9 cellular contexts compared by ENCODE assay signal in the genomic region with DNA sequence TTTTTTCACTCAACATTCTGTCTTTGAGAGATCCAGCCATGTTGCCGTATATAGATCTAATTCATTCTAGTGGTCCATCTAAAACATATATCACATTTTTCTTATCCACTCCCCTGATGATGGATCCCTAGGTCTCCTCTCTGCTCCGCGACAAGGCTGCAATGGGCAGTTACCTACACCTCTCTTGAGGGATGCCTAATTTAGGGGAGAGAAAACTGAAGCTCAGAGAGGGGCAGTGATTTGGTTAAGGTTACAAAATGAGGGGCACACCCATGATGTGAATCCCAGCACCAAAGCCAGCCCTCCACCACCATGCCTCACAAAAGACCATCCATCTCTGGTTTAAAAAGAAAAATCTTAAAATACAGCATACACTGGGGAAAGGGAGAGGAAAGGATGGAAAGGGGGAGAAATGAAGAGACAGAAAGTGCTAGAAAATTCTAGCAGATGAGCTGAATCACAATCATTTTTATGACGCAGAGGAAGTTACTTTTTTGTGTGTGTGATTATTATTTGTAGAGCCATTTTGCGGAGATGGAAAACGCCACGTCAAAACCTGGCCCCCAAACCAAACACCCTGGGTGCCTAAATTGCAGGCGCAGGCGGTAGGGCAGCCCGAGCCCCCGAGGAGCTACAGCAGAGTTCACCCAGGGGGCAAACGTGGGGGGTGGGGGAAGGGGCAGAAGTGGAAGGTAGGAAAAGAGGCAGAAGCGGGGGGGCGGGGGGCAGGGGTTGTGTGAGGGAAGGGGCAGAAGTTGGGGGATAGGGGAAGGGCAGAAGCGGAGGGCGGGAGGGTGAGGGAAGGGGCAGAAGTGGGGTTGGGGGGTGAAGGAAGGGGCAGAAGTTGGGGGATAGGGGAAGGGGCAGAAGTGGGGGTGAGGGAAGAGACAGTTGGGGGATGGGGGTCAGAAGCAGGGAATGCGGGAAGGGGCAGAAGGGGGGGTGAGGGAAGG. TPM values are rescaled to one million over a fixed set of nuclear protein-coding genes. Genes with fewer than 3 reads are reported as not detected.
DNase-seq lines count a peak whose midpoint lies in the region; ATAC-seq, FAIRE-seq and TF ChIP-seq lines count a peak whose summit lies in the region.
"Had no signal": no experiment of that assay in that cellular context is flagged by ENCODE, and none has a peak within 500 bp of the region (broad histone marks: within the 10 kb centered on the region; RNA-seq: fewer than 3 reads in every experiment).

No MANE protein-coding gene starts in this region.

- no peaks in the 10 kb centered on the region for H3K27me3 Mint-ChIP-seq in mesothelial cell of epicardium (ENCODE audit: low read depth)

- peak; percentile 20 for DNase-seq in stimulated activated CD4-positive, alpha-beta T cell treated with anti-CD3 and anti-CD28 coated beads, Interleukin-4, amount 100 ng/mL, for 1 hour
- DNase-seq in stimulated activated CD4-positive, alpha-beta T cell treated with anti-CD3 and anti-CD28 coated beads, Interleukin-2, amount 100 ng/mL, for 48 hours, result no peak
- DNase-seq in GM12878 (ENCODE audit: low read depth, low spot score) (no peak), mesothelial cell of epicardium (ENCODE audit: low spot score in 2 of 2, unreplicated experiment in 2 of 2) (no peak), SHP77 (lab: John Stamatoyannopoulos, UW) (no peak), DMS 273 treated with DMSO at 0.1 percent for 48 hours (lab: John Stamatoyannopoulos, UW) (no peak), Ammon's horn (ENCODE audit: low spot score) (no peak)

- H3K27ac Mint-ChIP-seq in mesothelial cell of epicardium, result peak overlapping the region; percentile 97

- RAD21 ChIA-PET in GM12878 (lab: Charles Lee; ENCODE audit: unreplicated experiment), result no interaction called here

- POLR2A ChIA-PET in GM12878 (lab: Charles Lee), result no interaction called here

- no peak overlapping the region for H3K4me2 ChIP-seq in GM12878 (ENCODE audit: control insufficient read depth, insufficient read depth)

- H3K4me3 ChIP-seq in GM12878, result no peak overlapping the region

- H3K4me3 Mint-ChIP-seq in mesothelial cell of epicardium, result peak overlapping the region; percentile 67

- no peaks in the 10 kb centered on the region for H4K20me1 ChIP-seq in GM12878 (ENCODE audit: control insufficient read depth, insufficient read depth)

- BruUV-seq in GM12878 (replicated peaks; lab: Mats Ljungman, UMichigan), result no TSS peak

- FAIRE-seq in GM12878 (lab: Jason Lieb, UNC), result no peak

- SMC1A ChIA-PET in GM12878 (lab: Charles Lee; ENCODE audit: uncharacterized antibody, unreplicated experiment), result no interaction called here

- H3K9me3 ChIP-seq in GM12878 (replicated peaks; ENCODE audit: control insufficient read depth, insufficient read depth, low read length), result no peaks in the 10 kb centered on the region

- no peak for TF ChIP-seq POLR2A in GM12878 (IDR thresholded peaks at IDR 0.05; ENCODE audit: low read depth, low read length)

- H3K36me3 Mint-ChIP-seq in mesothelial cell of epicardium, result peaks cover 16% of the 10 kb centered on the region

- no peaks in the 10 kb centered on the region for H3K27me3 ChIP-seq in GM12878 (replicated peaks in 1 of 2; ENCODE audit: control insufficient read depth in 2 of 2, insufficient read depth in 2 of 2, low read length in 1 of 2)

- no peak for TF ChIP-seq EP300 in GM12878 (IDR thresholded peaks at IDR 0.05; ENCODE audit: borderline replicate concordance in 1 of 2, control insufficient read depth in 1 of 2, low read depth in 2 of 2, low read length in 2 of 2)

- CTCF ChIA-PET in GM12878 (lab: Yijun Ruan, JAX), result interaction anchor here (0.9 kb wide), 1 partner anchor 7 kb away, joined by 3 read pairs; no protein-coding TSS in a partner anchor

- H3K79me2 ChIP-seq in GM12878 (ENCODE audit: control insufficient read depth, insufficient read depth, low read length), result peaks cover 6% of the 10 kb centered on the region

- TF ChIP-seq CTCF in GM12878 (IDR thresholded peaks at IDR 0.05 in 2 of 3, conservative IDR thresholded peaks at IDR 0.05 in 1 of 3; ENCODE audit: control insufficient read depth in 2 of 3, extremely low read depth in 1 of 3, insufficient read depth in 1 of 3, low read depth in 3 of 3, low read length in 3 of 3), result no peak
- no peak for TF ChIP-seq CTCF in mesothelial cell of epicardium (IDR thresholded peaks at IDR 0.05; ENCODE audit: unreplicated experiment)

- in situ Hi-C loops in GM12878 (cut with MboI), result no loop called here

- no peak for TF ChIP-seq RAD21 in GM12878 (IDR thresholded peaks at IDR 0.05; ENCODE audit: insufficient read depth, low read depth, low read length)

- H3K9ac ChIP-seq in GM12878 (ENCODE audit: control insufficient read depth, insufficient read depth, low read length), result no peak overlapping the region

- intact Hi-C loops in GM12878 (cut with micrococcal nuclease; ENCODE audit: unreplicated experiment), result no loop called here

- peaks cover 0 to 3% of the 10 kb centered on the region in 2 experiments; a peak in 1 of 4 replicates for H3K36me3 ChIP-seq in GM12878 (ENCODE audit: control insufficient read depth in 2 of 2, insufficient read depth in 2 of 2, low read length in 1 of 2)

- peaks cover 22% of the 10 kb centered on the region for H3K9me3 Mint-ChIP-seq in mesothelial cell of epicardium

- no peak overlapping the region for H2AFZ ChIP-seq in GM12878 (ENCODE audit: control insufficient read depth, low read depth, low read length)

- ATAC-seq in GM12878 (no peak), HG03039 (IDR thresholded peaks at IDR 0.05; ENCODE audit: unreplicated experiment) (no peak)

- WGBS in GM12878 (ENCODE audit: insufficient coverage, insufficient replicate concordance, low lambda C conversion rate, missing lambda C conversion rate), result 45% methylated on average over 12 of the region's 17 CpGs

- no peak overlapping the region for H3K27ac ChIP-seq in GM12878 (ENCODE audit: control insufficient read depth, insufficient read depth)

- H3K4me1 ChIP-seq in GM12878 (ENCODE audit: control insufficient read depth, insufficient read depth, low read length), result no peaks in the 10 kb centered on the region

- peaks cover 37% of the 10 kb centered on the region for H3K4me1 Mint-ChIP-seq in mesothelial cell of epicardium

TF ChIP-seq in GM12878, 131 proteins besides CTCF, POLR2A, EP300 and RAD21 (continues in another document):
- TF ChIP-seq PAX5 (IDR thresholded peaks at IDR 0.05; ENCODE audit: borderline replicate concordance, low read depth, low read length) (no peak), MXI1 (IDR thresholded peaks at IDR 0.05; ENCODE audit: low read depth, low read length) (no peak)

RNA-seq across cellular contexts. Expression of a gene that starts 1.3 kb away (rescaled TPM):
- total RNA-seq in GM12878 (2013; cell fraction: nucleolus; rRNA removed), result 13.7 and 15.4 TPM in 2 replicates
- 12.8 and 13.4 TPM in 2 replicates for total RNA-seq in GM12878 (2014; rRNA removed)
- total RNA-seq in GM12878 (2014; rRNA removed; fragmentation: Illumina TruSeq; extraction: Trizol), result 12.3 and 12.9 TPM in 2 replicates
- 16.0 and 16.1 TPM in 2 replicates for total RNA-seq in GM12878 (2021)
- 27.1 TPM for polyA plus RNA-seq in GM12878 (2011; ENCODE audit: low read depth)
- 19.9 and 20.1 TPM in 2 replicates for polyA plus RNA-seq in GM12878 (2011; rRNA removed)
- polyA plus RNA-seq in GM12878 (2011; cell fraction: cytosol; rRNA removed), result 10.1 and 11.6 TPM in 2 replicates
- 53.1 and 62.8 TPM in 2 replicates for polyA plus RNA-seq in GM12878 (2011; cell fraction: nucleus; rRNA removed)
- 28.0 and 49.3 TPM in 2 replicates for polyA plus RNA-seq in GM12878 (2012)
- 24.6 and 29.5 TPM in 2 replicates for polyA plus RNA-seq in GM12878 (2014; fragmentation: Illumina TruSeq; extraction: Trizol)
- 1 to 10 TPM in 1 of 2 experiments, under 1 TPM in 1; 0.53 to 1.8 TPM for polyA plus RNA-seq in GM12878 (2014; fragmentation: Nextera tagmentation; extraction: Ambion mirVana)
- polyA plus RNA-seq in GM12878 (2014; rRNA removed), result 19.7 and 20.0 TPM in 2 replicates
- 10 to 100 TPM; 13.3 to 15.6 TPM for polyA plus RNA-seq in GM12878 (2016; fragmentation: Nextera tagmentation; extraction: Ambion mirVana)
- 4.1 and 11.3 TPM in 2 replicates for polyA minus RNA-seq in GM12878 (2011; rRNA and poly(A)+ RNA removed)
- polyA minus RNA-seq in GM12878 (2011; cell fraction: cytosol; rRNA and poly(A)+ RNA removed), result 4.5 and 4.9 TPM in 2 replicates
- 5.0 and 6.8 TPM in 2 replicates for polyA minus RNA-seq in GM12878 (2011; cell fraction: nucleus; rRNA and poly(A)+ RNA removed)
- total RNA-seq in mesothelial cell of epicardium, result 99.0 to 103 TPM (median 102 TPM) in 3 replicates

RNA-seq across cellular contexts. Expression of a gene that starts 13.0 kb away (rescaled TPM):
- 121 TPM in 2 replicates for total RNA-seq in GM12878 (2013; cell fraction: nucleolus; rRNA removed)
- 7.0 and 8.6 TPM in 2 replicates for total RNA-seq in GM12878 (2014; rRNA removed)
- 8.5 and 9.8 TPM in 2 replicates for total RNA-seq in GM12878 (2014; rRNA removed; fragmentation: Illumina TruSeq; extraction: Trizol)
- 5.3 and 6.0 TPM in 2 replicates for total RNA-seq in GM12878 (2021)
- polyA plus RNA-seq in GM12878 (2011; ENCODE audit: low read depth), result 3.8 TPM
- polyA plus RNA-seq in GM12878 (2011; rRNA removed), result 14.8 and 21.1 TPM in 2 replicates
- polyA plus RNA-seq in GM12878 (2011; cell fraction: cytosol; rRNA removed), result 4.2 and 4.8 TPM in 2 replicates
- polyA plus RNA-seq in GM12878 (2011; cell fraction: nucleus; rRNA removed), result 34.2 and 35.6 TPM in 2 replicates
- 5.6 and 6.2 TPM in 2 replicates for polyA plus RNA-seq in GM12878 (2012)
- polyA plus RNA-seq in GM12878 (2014; fragmentation: Illumina TruSeq; extraction: Trizol), result 6.0 and 7.5 TPM in 2 replicates
- 1 to 10 TPM in 1 of 2 experiments, under 1 TPM in 1; 1.00 to 1.1 TPM for polyA plus RNA-seq in GM12878 (2014; fragmentation: Nextera tagmentation; extraction: Ambion mirVana)
- polyA plus RNA-seq in GM12878 (2014; rRNA removed), result 5.1 and 5.4 TPM in 2 replicates
- 1 to 10 TPM; 4.5 to 4.6 TPM for polyA plus RNA-seq in GM12878 (2016; fragmentation: Nextera tagmentation; extraction: Ambion mirVana)
- polyA minus RNA-seq in GM12878 (2011; rRNA and poly(A)+ RNA removed), result 79.8 and 87.1 TPM in 2 replicates
- 7.4 and 8.2 TPM in 2 replicates for polyA minus RNA-seq in GM12878 (2011; cell fraction: cytosol; rRNA and poly(A)+ RNA removed)
- polyA minus RNA-seq in GM12878 (2011; cell fraction: nucleus; rRNA and poly(A)+ RNA removed), result 39.4 and 68.1 TPM in 2 replicates
- 26.2 to 31.5 TPM (median 29.0 TPM) in 3 replicates for total RNA-seq in mesothelial cell of epicardium

RNA-seq across cellular contexts. Expression of a gene that starts 32.3 kb away (rescaled TPM):
- total RNA-seq in GM12878 (2013; cell fraction: nucleolus; rRNA removed), result 0.13 TPM in 1 of 2 replicates, not detected in the other
- total RNA-seq in GM12878 (2014; rRNA removed) (0.06 and 0.27 TPM in 2 replicates), GM12878 (2014; rRNA removed; fragmentation: Illumina TruSeq; extraction: Trizol) (0.04 and 0.05 TPM in 2 replicates), GM12878 (2021) (0.10 and 0.11 TPM in 2 replicates), mesothelial cell of epicardium (27.2 to 29.0 TPM (median 28.5 TPM) in 3 replicates)
- polyA plus RNA-seq in GM12878 (2011; ENCODE audit: low read depth), result 0.08 TPM
- polyA plus RNA-seq in GM12878 (2011; rRNA removed) (0.10 and 0.14 TPM in 2 replicates), GM12878 (2014; fragmentation: Illumina TruSeq; extraction: Trizol) (0.13 TPM in 2 replicates), GM12878 (2014; fragmentation: Nextera tagmentation; extraction: Ambion mirVana) (not detected), GM12878 (2014; rRNA removed) (0.05 and 0.24 TPM in 2 replicates), GM12878 (2016; fragmentation: Nextera tagmentation; extraction: Ambion mirVana) (not detected)
- 0.13 and 0.25 TPM in 2 replicates for polyA plus RNA-seq in GM12878 (2011; cell fraction: cytosol; rRNA removed)
- 0.45 and 0.66 TPM in 2 replicates for polyA plus RNA-seq in GM12878 (2011; cell fraction: nucleus; rRNA removed)
- 0.11 and 0.15 TPM in 2 replicates for polyA plus RNA-seq in GM12878 (2012)
- polyA minus RNA-seq in GM12878 (2011; rRNA and poly(A)+ RNA removed), result 0.07 and 0.21 TPM in 2 replicates
- polyA minus RNA-seq in GM12878 (2011; cell fraction: cytosol; rRNA and poly(A)+ RNA removed), result not detected in 2 replicates
- under 0.01 and 0.29 TPM in 2 replicates for polyA minus RNA-seq in GM12878 (2011; cell fraction: nucleus; rRNA and poly(A)+ RNA removed)
- total RNA-seq: HT-29 had no signal

Comparison
In these comparisons a context has a peak if more than half of its experiments do, and no peak if none do; other contexts are left out.
1. RNA of a gene that starts 32.3 kb away (total RNA-seq): 27.2 to 29.0 TPM in mesothelial cell of epicardium; 0.04 to 0.27 TPM in GM12878; every median in the first group is over 10 times any median in the second.